ENCODE assay signal across 8 cellular contexts in genomic region chr4:3387943-3388348, GRCh38. TPM values are rescaled to one million over a fixed set of nuclear protein-coding genes. Genes with fewer than 3 reads are reported as not detected.
A peak's percentile ranks its signal among the peaks of the same experiment; 100 is the strongest.
DNase-seq lines count a peak whose midpoint lies in the region; ATAC-seq and TF ChIP-seq lines count a peak whose summit lies in the region.

No MANE protein-coding gene starts in this region.

- H3K4me1 ChIP-seq in skeletal muscle tissue (ENCODE audit: control insufficient read depth in 3 of 3, insufficient read depth in 3 of 3, low read length in 3 of 3) = peaks cover 17 to 27% (median 17%) of the 10 kb centered on the region in 3 donors

- DNase-seq in WTC11 (ENCODE audit: low spot score) (no peak), hepatic stellate cell (ENCODE audit: low spot score) (peak; percentile 83), NCI-H510A (lab: John Stamatoyannopoulos, UW) (no peak)

- H3K36me3 ChIP-seq in skeletal muscle tissue (ENCODE audit: control insufficient read depth in 3 of 3, insufficient read depth in 3 of 3, low read length in 3 of 3) = no peaks in the 10 kb centered on the region

- peak overlapping the region; percentile 29 to 46 (median 41) for H3K4me3 ChIP-seq in skeletal muscle tissue (ENCODE audit: low read length in 3 of 3)

- CTCF ChIA-PET in WTC11 (lab: Charles Lee) = interaction anchor here (0.5 to 3.1 kb wide), 6 partner anchors 30 to 93 kb away, joined by 3 to 13 read pairs (median 6); no protein-coding TSS in a partner anchor

- H3K4me1 Mint-ChIP-seq in WTC11 = peaks cover 65% of the 10 kb centered on the region

- peak overlapping the region; percentile 12; the same call in 1 of the 2 replicates for H3K27ac Mint-ChIP-seq in WTC11

- peak overlapping the region; percentile 14 for H3K27ac ChIP-seq in skeletal muscle tissue (ENCODE audit: low read depth, low read length)

- no peaks in the 10 kb centered on the region for H3K36me3 Mint-ChIP-seq in WTC11

- TF ChIP-seq CTCF in WTC11 (IDR thresholded peaks at IDR 0.05) = no peak

- H3K9ac ChIP-seq in skeletal muscle tissue (ENCODE audit: low read depth in 1 of 3, low read length in 3 of 3) = peak overlapping the region in 2 of 3 donors; percentile 3 to 45

- no peaks in the 10 kb centered on the region for H3K9me3 Mint-ChIP-seq in WTC11

- ATAC-seq in GM19025 (IDR thresholded peaks at IDR 0.05; ENCODE audit: low read depth, unreplicated experiment) (peak; percentile 24), HG03175 (IDR thresholded peaks at IDR 0.05; ENCODE audit: unreplicated experiment) (peak; percentile 27), WTC11 (peak; percentile 62), HG02970 (IDR thresholded peaks at IDR 0.05; ENCODE audit: low FRiP score, unreplicated experiment) (no peak), GM18519 (IDR thresholded peaks at IDR 0.05; ENCODE audit: low FRiP score, unreplicated experiment) (no peak)

- peak overlapping the region; percentile 39 for H3K4me3 Mint-ChIP-seq in WTC11

- POLR2A ChIA-PET in WTC11 (lab: Charles Lee) = interaction anchor here (1.3 kb wide), 1 partner anchor 17 kb away, joined by 7 read pairs; no protein-coding TSS in a partner anchor

- no peaks in the 10 kb centered on the region for H3K9me3 ChIP-seq in skeletal muscle tissue (ENCODE audit: control insufficient read depth in 3 of 3, low read length in 3 of 3)

- H3K27me3 Mint-ChIP-seq in WTC11 (ENCODE audit: low read depth) = no peaks in the 10 kb centered on the region

- H3K27me3 ChIP-seq in skeletal muscle tissue (ENCODE audit: control insufficient read depth in 3 of 3, insufficient read depth in 3 of 3, low read length in 3 of 3) = no peaks in the 10 kb centered on the region

TF ChIP-seq in WTC11, 78 proteins besides CTCF, POLR2A, EP300 and RAD21:
- TF ChIP-seq PRDM15 (CRISPR knock-in tag; IDR thresholded peaks at IDR 0.05) (no peak), RELA (CRISPR knock-in tag; IDR thresholded peaks at IDR 0.05; ENCODE audit: borderline replicate concordance) (no peak), ETV6 (CRISPR knock-in tag; IDR thresholded peaks at IDR 0.05) (no peak)

RNA-seq across cellular contexts. Expression of gene HGFAC, which starts 53.8 kb away (rescaled TPM):
- total RNA-seq in WTC11 (2021) = 0.20 to 0.76 TPM (median 0.48 TPM) in 3 replicates
- total RNA-seq in skeletal muscle tissue = 0.52 TPM

Comparison
In these comparisons a context has a peak if more than half of its experiments do, and no peak if none do; other contexts are left out.
1. ATAC-seq: peak in GM19025 (single experiment), HG03175 (single experiment) and WTC11 (single experiment); none in HG02970 (single experiment) and GM18519 (single experiment).